Comparison of ENCODE assay signal across 8 cellular contexts in genomic region chr5:43305948-43306563, GRCh38. TPM values are rescaled to one million over a fixed set of nuclear protein-coding genes. Genes with fewer than 3 reads are reported as not detected.
A peak's percentile ranks its signal among the peaks of the same experiment; 100 is the strongest.
DNase-seq lines count a peak whose midpoint lies in the region; ATAC-seq and TF ChIP-seq lines count a peak whose summit lies in the region.

No MANE protein-coding gene starts in this region.

- no peak for TF ChIP-seq POLR2A in Peyer's patch (IDR thresholded peaks at IDR 0.05)

- peaks cover 52% of the 10 kb centered on the region for H4K20me1 ChIP-seq in DOHH2 (ENCODE audit: control insufficient read depth, insufficient read depth, low read depth, low read length)

- H3K36me3 ChIP-seq in DOHH2 (ENCODE audit: control insufficient read depth, low read length) (peaks cover 94% of the 10 kb centered on the region), Peyer's patch (no peaks in the 10 kb centered on the region)
- H3K36me3 ChIP-seq in effector memory CD4-positive, alpha-beta T cell (ENCODE audit: control insufficient read depth, insufficient read depth, low read length), result no peaks in the 10 kb centered on the region

- H3K9me2 ChIP-seq in DOHH2 (replicated peaks; ENCODE audit: control insufficient read depth, low read length), result no peaks in the 10 kb centered on the region

- no peak overlapping the region for H3K4me2 ChIP-seq in DOHH2 (ENCODE audit: low read length)

- peak; percentile 70 for TF ChIP-seq CTCF in DOHH2 (IDR thresholded peaks at IDR 0.05; ENCODE audit: low read depth, low read length, poor library complexity, severe bottlenecking)
- peak in 5 of 6 experiments; percentile 54 to 74 (median 71) for TF ChIP-seq CTCF in Peyer's patch (IDR thresholded peaks at IDR 0.05)

- no peak overlapping the region for H3K27ac ChIP-seq in DOHH2 (ENCODE audit: low read depth, low read length)
- H3K27ac ChIP-seq in Peyer's patch, result no peak overlapping the region
- no peak overlapping the region for H3K27ac ChIP-seq in effector memory CD4-positive, alpha-beta T cell (ENCODE audit: insufficient read depth, low read length, poor library complexity, severe bottlenecking)

- H3K4me3 ChIP-seq in DOHH2 (ENCODE audit: low read length), result 0 out of 2 replicates have a peak overlapping the region, but pooled peaks have one; percentile 3
- H3K4me3 ChIP-seq in Peyer's patch, result no peak overlapping the region
- no peak overlapping the region for H3K4me3 ChIP-seq in effector memory CD4-positive, alpha-beta T cell (ENCODE audit: insufficient read depth, low read depth, low read length, poor library complexity, severe bottlenecking)

- ATAC-seq in GM21381 (IDR thresholded peaks at IDR 0.05; ENCODE audit: unreplicated experiment), result peak; percentile 54
- no peak for ATAC-seq in HG03108 (IDR thresholded peaks at IDR 0.05; ENCODE audit: unreplicated experiment)

- peaks cover 26% of the 10 kb centered on the region for H3F3A ChIP-seq in DOHH2 (ENCODE audit: control insufficient read depth, insufficient read depth)

- H3K4me1 ChIP-seq in DOHH2 (ENCODE audit: control insufficient read depth, low read length) (peaks cover 52% of the 10 kb centered on the region), Peyer's patch (peaks cover 0 to 8% (median 0%) of the 10 kb centered on the region in 4 donors)
- H3K4me1 ChIP-seq in effector memory CD4-positive, alpha-beta T cell (ENCODE audit: control insufficient read depth, insufficient read depth, low read length, poor library complexity, severe bottlenecking), result no peaks in the 10 kb centered on the region

- DNase-seq in Kasumi-1 (lab: John Stamatoyannopoulos, UW) (peak; percentile 83 to 90), Peyer's patch (no peak), cerebellar cortex (ENCODE audit: low spot score) (peak; percentile 71), lung microvascular endothelial cell (ENCODE audit: low read depth in 2 of 2) (peak; percentile 66 to 67)
- DNase-seq in effector memory CD4-positive, alpha-beta T cell, result no peak

- H3K79me2 ChIP-seq in DOHH2 (ENCODE audit: control insufficient read depth, low read length), result peaks cover 100% of the 10 kb centered on the region

- H3K9me3 ChIP-seq in DOHH2 (ENCODE audit: control insufficient read depth, insufficient read depth, low read length) (no peaks in the 10 kb centered on the region), Peyer's patch (no peaks in the 10 kb centered on the region)
- no peaks in the 10 kb centered on the region for H3K9me3 ChIP-seq in effector memory CD4-positive, alpha-beta T cell (ENCODE audit: control insufficient read depth, low read length)

- no peaks in the 10 kb centered on the region for H3K27me3 ChIP-seq in DOHH2 (ENCODE audit: control insufficient read depth, low read length)
- H3K27me3 ChIP-seq in Peyer's patch, result no peaks in the 10 kb centered on the region
- no peaks in the 10 kb centered on the region for H3K27me3 ChIP-seq in effector memory CD4-positive, alpha-beta T cell (replicated peaks; ENCODE audit: control insufficient read depth, insufficient read depth, low read length, poor library complexity, severe bottlenecking)

RNA-seq across cellular contexts. Expression of gene HMGCS1, which starts 7.2 kb away (rescaled TPM):
- total RNA-seq in Peyer's patch, result 100 to 1,000 TPM in 1 of 4 donors, 10 to 100 TPM in 3; 26.4 to 107 (median 66.4) TPM
- total RNA-seq in lung microvascular endothelial cell, result 43.8 and 52.2 TPM in 2 replicates

Comparison
In these comparisons a context has a peak if more than half of its experiments do, and no peak if none do; other contexts are left out.
1. DNase-seq: peak in Kasumi-1 (2 of 2), cerebellar cortex (single experiment) and lung microvascular endothelial cell (2 of 2); none in Peyer's patch (0 of 3) and effector memory CD4-positive, alpha-beta T cell (0 of 3).